8 cellular contexts compared by ENCODE assay signal in genomic region chr3:9395570-9396300, GRCh38. TPM values are rescaled to one million over a fixed set of nuclear protein-coding genes. Genes with fewer than 3 reads are reported as not detected.
DNase-seq lines count a peak whose midpoint lies in the region; ATAC-seq, FAIRE-seq and TF ChIP-seq lines count a peak whose summit lies in the region.

No MANE protein-coding gene starts in this region.

- POLR2A ChIA-PET in HepG2 (lab: Yijun Ruan, JAX) = interaction anchor here (0.8 to 5.8 kb wide), 12 partner anchors 7 to 62 kb away, joined by 3 to 112 read pairs (median 10); partner anchors contain the start of gene THUMPD3

- BruUV-seq in HepG2 (replicated peaks; lab: Mats Ljungman, UMichigan) = TSS peak; percentile 38

- H3K27me3 Mint-ChIP-seq in activated T-cell treated with anti-CD3 and anti-CD28 coated beads, Interleukin-2, amount 50 U/mL, for 24 hours = no peaks in the 10 kb centered on the region
- no peaks in the 10 kb centered on the region for H3K27me3 Mint-ChIP-seq in astrocyte (ENCODE audit: low read depth, unreplicated experiment)

- H3K36me3 ChIP-seq in astrocyte (ENCODE audit: insufficient read depth, low read length) (peaks cover 33% of the 10 kb centered on the region), HepG2 (replicated peaks in 1 of 2; ENCODE audit: control insufficient read depth in 1 of 2, insufficient read depth in 2 of 2, low read length in 2 of 2) (peaks cover 6 to 45% of the 10 kb centered on the region in 2 experiments), tibial nerve (peaks cover 0 to 16% (median 7%) of the 10 kb centered on the region in 3 donors)

- TF ChIP-seq EP300 in HepG2 (IDR thresholded peaks at IDR 0.05; ENCODE audit: low read depth in 2 of 2, low read length in 2 of 2) = no peak
- no peak for TF ChIP-seq EP300 in HepG2 (CRISPR knock-in tag; IDR thresholded peaks at IDR 0.05; ENCODE audit: borderline replicate concordance)
- peak in 1 of 2 donors; percentile 13 for TF ChIP-seq EP300 in tibial nerve (IDR thresholded peaks at IDR 0.05)

- TF ChIP-seq CTCF in astrocyte (IDR thresholded peaks at IDR 0.05; ENCODE audit: insufficient read depth, low read depth, low read length) (no peak), HepG2 (CRISPR knock-in tag; IDR thresholded peaks at IDR 0.05) (no peak), tibial nerve (IDR thresholded peaks at IDR 0.05) (no peak)

- intact Hi-C loops in HepG2 (cut with micrococcal nuclease; ENCODE audit: unreplicated experiment) = no loop called here

- CTCF ChIA-PET in HepG2 (lab: Yijun Ruan, JAX; ENCODE audit: low intra/inter-chr PET ratio, low total read pairs) = no interaction called here

- no peaks in the 10 kb centered on the region for H3K9me3 Mint-ChIP-seq in activated T-cell treated with anti-CD3 and anti-CD28 coated beads, Interleukin-2, amount 50 U/mL, for 24 hours
- H3K9me3 Mint-ChIP-seq in astrocyte (ENCODE audit: unreplicated experiment) = no peaks in the 10 kb centered on the region

- H3K36me3 Mint-ChIP-seq in activated T-cell treated with anti-CD3 and anti-CD28 coated beads, Interleukin-2, amount 50 U/mL, for 24 hours (ENCODE audit: low read depth) = peaks cover 82% of the 10 kb centered on the region
- peaks cover 16% of the 10 kb centered on the region for H3K36me3 Mint-ChIP-seq in astrocyte (ENCODE audit: low read depth, unreplicated experiment)

- 22% methylated on average over 10 of the region's 15 CpGs for whole genome bisulfite sequencing in HepG2 (ENCODE audit: low lambda C conversion rate)
- WGBS in tibial nerve, 2 donors = 4 to 5% methylated on average over 15 of the region's 15 CpGs

- no peak for FAIRE-seq in astrocyte (lab: Jason Lieb, UNC)
- no peak for FAIRE-seq in HepG2 (lab: Jason Lieb, UNC)

- H3K4me1 ChIP-seq in astrocyte (ENCODE audit: insufficient read depth, low read length) (peaks cover 31% of the 10 kb centered on the region), HepG2 (ENCODE audit: insufficient read depth, low read length) (peaks cover 48% of the 10 kb centered on the region), tibial nerve (peaks cover 0 to 63% (median 30%) of the 10 kb centered on the region in 4 donors)

- DNase-seq in activated T-cell treated with anti-CD3 and anti-CD28 coated beads, Interleukin-2, amount 50 U/mL, for 24 hours = no peak
- DNase-seq in activated T-cell treated with anti-CD3 and anti-CD28 coated beads, Interleukin-2, amount 50 U/mL, for 1 hour = no peak
- DNase-seq in astrocyte (ENCODE audit: low read depth) (no peak), HepG2 (ENCODE audit: low spot score) (no peak), tibial nerve (ENCODE audit: low spot score in 2 of 2) (no peak), NCI-H1105 (lab: John Stamatoyannopoulos, UW) (no peak)

- H3K4me1 Mint-ChIP-seq in activated T-cell treated with anti-CD3 and anti-CD28 coated beads, Interleukin-2, amount 50 U/mL, for 24 hours (ENCODE audit: low read depth) = peaks cover 67% of the 10 kb centered on the region
- H3K4me1 Mint-ChIP-seq in astrocyte (ENCODE audit: low read depth, unreplicated experiment) = peaks cover 34% of the 10 kb centered on the region

- H3K4me3 ChIP-seq in astrocyte (ENCODE audit: insufficient read depth, low read depth, low read length) (peak overlapping the region; percentile 89), HepG2 (replicated peaks in 1 of 3; ENCODE audit: insufficient read depth in 1 of 3, low read depth in 2 of 3, low read length in 3 of 3) (peak overlapping the region; percentile 91 to 95 (median 92)), tibial nerve (peak overlapping the region; percentile 58 to 96 (median 92))

- H4K20me1 ChIP-seq in astrocyte (ENCODE audit: insufficient read depth, low read length) (peaks cover 75% of the 10 kb centered on the region), HepG2 (ENCODE audit: insufficient read depth, low read length) (peaks cover 70% of the 10 kb centered on the region)

- no peaks in the 10 kb centered on the region for H3K9me3 ChIP-seq in astrocyte (ENCODE audit: insufficient read depth, low read depth, low read length)
- no peaks in the 10 kb centered on the region for H3K9me3 ChIP-seq in HepG2 (ENCODE audit: low read length)
- H3K9me3 ChIP-seq in tibial nerve = no peaks in the 10 kb centered on the region

- H3K27ac ChIP-seq in astrocyte (ENCODE audit: low read depth, low read length) (peak overlapping the region; percentile 93), HepG2 (ENCODE audit: extremely low read length, insufficient read depth, low read length) (peak overlapping the region; percentile 93), tibial nerve (peak overlapping the region; percentile 97 to 99 (median 99))

- H3K9ac ChIP-seq in astrocyte (ENCODE audit: low read length) = peak overlapping the region; percentile 90
- H3K9ac ChIP-seq in HepG2 (ENCODE audit: insufficient read depth, low read depth, low read length) = peak overlapping the region; percentile 96

- ATAC-seq in HepG2 (no peak), GM21515 (IDR thresholded peaks at IDR 0.05; ENCODE audit: unreplicated experiment) (no peak), HG02763 (IDR thresholded peaks at IDR 0.05; ENCODE audit: unreplicated experiment) (no peak)

- no peak for TF ChIP-seq RAD21 in HepG2 (CRISPR knock-in tag; IDR thresholded peaks at IDR 0.05)

- H3K4me2 ChIP-seq in astrocyte (ENCODE audit: low read length) (peak overlapping the region; percentile 95), HepG2 (ENCODE audit: low read depth, low read length) (peak overlapping the region; percentile 98)

- H3K4me3 Mint-ChIP-seq in activated T-cell treated with anti-CD3 and anti-CD28 coated beads, Interleukin-2, amount 50 U/mL, for 24 hours = peak overlapping the region; percentile 88
- peak overlapping the region; percentile 91 for H3K4me3 Mint-ChIP-seq in astrocyte (ENCODE audit: unreplicated experiment)

- peak in 1 of 2 experiments; percentile 11; a peak in 1 of 4 replicates for TF ChIP-seq POLR2A in HepG2 (IDR thresholded peaks at IDR 0.05; ENCODE audit: insufficient read depth in 1 of 2, low read depth in 2 of 2, low read length in 2 of 2)
- TF ChIP-seq POLR2A in tibial nerve (IDR thresholded peaks at IDR 0.05) = no peak

- H3K27ac Mint-ChIP-seq in activated T-cell treated with anti-CD3 and anti-CD28 coated beads, Interleukin-2, amount 50 U/mL, for 24 hours = peak overlapping the region; percentile 96
- H3K27ac Mint-ChIP-seq in astrocyte (ENCODE audit: unreplicated experiment) = peak overlapping the region; percentile 85

- H3K79me2 ChIP-seq in astrocyte (ENCODE audit: insufficient read depth, low read length) (peaks cover 85% of the 10 kb centered on the region), HepG2 (ENCODE audit: insufficient read depth, low read length) (peaks cover 87% of the 10 kb centered on the region)

- H3K27me3 ChIP-seq in astrocyte (ENCODE audit: insufficient read depth, low read length) (no peaks in the 10 kb centered on the region), HepG2 (ENCODE audit: control insufficient read depth in 1 of 2, insufficient read depth in 2 of 2, low read length in 2 of 2) (no peaks in the 10 kb centered on the region; a peak in 1 of 5 replicates), tibial nerve (no peaks in the 10 kb centered on the region)

- in situ Hi-C loops in HepG2 (cut with HindIII; ENCODE audit: extremely low pct_ligation_motif_present, low pct_unique_long_range_greater_than_20kb) = no loop called here

- H2AFZ ChIP-seq in astrocyte (ENCODE audit: low read depth, low read length) (no peak overlapping the region), HepG2 (ENCODE audit: low read length) (no peak overlapping the region)

RNA-seq across cellular contexts. Expression of gene SETD5, which starts 1.7 kb away (rescaled TPM):
- total RNA-seq in astrocyte (167 and 170 TPM in 2 replicates), HepG2 (2016; rRNA removed; fragmentation: Illumina TruSeq; extraction: Trizol) (40.6 and 46.8 TPM in 2 replicates), tibial nerve (100 to 1,000 TPM in 3 of 4 donors, 10 to 100 TPM in 1; 96.9 to 130 (median 115) TPM)
- total RNA-seq in HepG2 (2016; cell fraction: cytosol; rRNA removed; fragmentation: Illumina TruSeq; extraction: Trizol; ENCODE audit: low read depth) = 26.3 and 27.9 TPM in 2 replicates
- 35.8 and 43.9 TPM in 2 replicates for total RNA-seq in HepG2 (2016; cell fraction: insoluble cytoplasmic fraction; rRNA removed; fragmentation: Illumina TruSeq; extraction: Trizol)
- 26.2 and 27.3 TPM in 2 replicates for total RNA-seq in HepG2 (2016; cell fraction: membrane; rRNA removed; fragmentation: Illumina TruSeq; extraction: Trizol)
- 98.3 and 114 TPM in 2 replicates for total RNA-seq in HepG2 (2016; cell fraction: nucleus; rRNA removed; fragmentation: Illumina TruSeq; extraction: Trizol)
- polyA plus RNA-seq in HepG2 (2011; rRNA removed) = 79.8 and 95.8 TPM in 2 replicates
- 26.9 and 32.4 TPM in 2 replicates for polyA plus RNA-seq in HepG2 (2011; cell fraction: cytosol; rRNA removed)
- 146 and 182 TPM in 2 replicates for polyA plus RNA-seq in HepG2 (2011; cell fraction: nucleus; rRNA removed)
- polyA plus RNA-seq in HepG2 (2012) = 71.2 and 71.4 TPM in 2 replicates
- polyA plus RNA-seq in HepG2 (2016; cell fraction: cytosol; fragmentation: Illumina TruSeq; extraction: Trizol; ENCODE audit: low read depth) = 1.9 and 2.5 TPM in 2 replicates
- polyA plus RNA-seq in HepG2 (2016; cell fraction: insoluble cytoplasmic fraction; fragmentation: Illumina TruSeq; extraction: Trizol; ENCODE audit: low read depth) = 30.4 and 34.5 TPM in 2 replicates
- polyA plus RNA-seq in HepG2 (2016; cell fraction: membrane; fragmentation: Illumina TruSeq; extraction: Trizol; ENCODE audit: low read depth) = 7.4 and 7.5 TPM in 2 replicates
- 137 and 159 TPM in 2 replicates for polyA plus RNA-seq in HepG2 (2016; cell fraction: nucleus; fragmentation: Illumina TruSeq; extraction: Trizol; ENCODE audit: insufficient read depth, low read depth)
- 83.8 and 106 TPM in 2 replicates for polyA minus RNA-seq in HepG2 (2011; rRNA and poly(A)+ RNA removed; ENCODE audit: low replicate concordance)
- 48.4 and 58.5 TPM in 2 replicates for polyA minus RNA-seq in HepG2 (2011; cell fraction: cytosol; rRNA and poly(A)+ RNA removed)
- polyA minus RNA-seq in HepG2 (2011; cell fraction: nucleus; rRNA and poly(A)+ RNA removed) = 243 and 288 TPM in 2 replicates

RNA-seq across cellular contexts. Expression of gene THUMPD3, which starts 32.9 kb away (rescaled TPM):
- total RNA-seq in astrocyte (32.7 and 36.6 TPM in 2 replicates), HepG2 (2016; rRNA removed; fragmentation: Illumina TruSeq; extraction: Trizol) (44.1 and 62.4 TPM in 2 replicates), tibial nerve (10 to 100 TPM; 21.6 to 42.6 (median 30.5) TPM)
- total RNA-seq in HepG2 (2016; cell fraction: cytosol; rRNA removed; fragmentation: Illumina TruSeq; extraction: Trizol; ENCODE audit: low read depth) = 10.2 and 11.1 TPM in 2 replicates
- 47.7 and 61.2 TPM in 2 replicates for total RNA-seq in HepG2 (2016; cell fraction: insoluble cytoplasmic fraction; rRNA removed; fragmentation: Illumina TruSeq; extraction: Trizol)
- total RNA-seq in HepG2 (2016; cell fraction: membrane; rRNA removed; fragmentation: Illumina TruSeq; extraction: Trizol) = 24.6 and 30.2 TPM in 2 replicates
- total RNA-seq in HepG2 (2016; cell fraction: nucleus; rRNA removed; fragmentation: Illumina TruSeq; extraction: Trizol) = 22.3 and 26.8 TPM in 2 replicates
- polyA plus RNA-seq in HepG2 (2011; rRNA removed) = 27.5 and 31.2 TPM in 2 replicates
- 18.8 and 24.9 TPM in 2 replicates for polyA plus RNA-seq in HepG2 (2011; cell fraction: cytosol; rRNA removed)
- 16.7 and 17.6 TPM in 2 replicates for polyA plus RNA-seq in HepG2 (2011; cell fraction: nucleus; rRNA removed)
- 27.5 and 34.5 TPM in 2 replicates for polyA plus RNA-seq in HepG2 (2012)
- 4.9 and 5.9 TPM in 2 replicates for polyA plus RNA-seq in HepG2 (2016; cell fraction: cytosol; fragmentation: Illumina TruSeq; extraction: Trizol; ENCODE audit: low read depth)
- polyA plus RNA-seq in HepG2 (2016; cell fraction: insoluble cytoplasmic fraction; fragmentation: Illumina TruSeq; extraction: Trizol; ENCODE audit: low read depth) = 49.5 and 53.5 TPM in 2 replicates
- polyA plus RNA-seq in HepG2 (2016; cell fraction: membrane; fragmentation: Illumina TruSeq; extraction: Trizol; ENCODE audit: low read depth) = 11.9 and 13.1 TPM in 2 replicates
- polyA plus RNA-seq in HepG2 (2016; cell fraction: nucleus; fragmentation: Illumina TruSeq; extraction: Trizol; ENCODE audit: insufficient read depth, low read depth) = 29.7 and 33.3 TPM in 2 replicates
- polyA minus RNA-seq in HepG2 (2011; rRNA and poly(A)+ RNA removed; ENCODE audit: low replicate concordance) = 39.3 and 55.9 TPM in 2 replicates
- 30.0 and 31.3 TPM in 2 replicates for polyA minus RNA-seq in HepG2 (2011; cell fraction: cytosol; rRNA and poly(A)+ RNA removed)
- 23.6 and 35.3 TPM in 2 replicates for polyA minus RNA-seq in HepG2 (2011; cell fraction: nucleus; rRNA and poly(A)+ RNA removed)
